ENCODE assay signal across 14 cellular contexts in genomic region chr14:64227856-64228255, GRCh38.
DNase-seq lines count a peak whose midpoint lies in the region; ATAC-seq and TF ChIP-seq lines count a peak whose summit lies in the region.
"Had no signal": no experiment of that assay in that cellular context is flagged by ENCODE, and none has a peak within 500 bp of the region (broad histone marks: within the 10 kb centered on the region; RNA-seq: fewer than 3 reads in every experiment).

No MANE protein-coding gene starts in this region.

- H3K4me3 Mint-ChIP-seq in progenitor cell of endocrine pancreas (ENCODE audit: low read depth): no peak overlapping the region
- H3K4me3 Mint-ChIP-seq in neural progenitor cell: no peak overlapping the region
- H3K4me3 Mint-ChIP-seq: CD14-positive monocyte; CD4-positive, alpha-beta memory T cell; H9 had no signal

- TF ChIP-seq CTCF in DOHH2 (IDR thresholded peaks at IDR 0.05; ENCODE audit: low read depth, low read length, poor library complexity, severe bottlenecking) (no peak), OCI-LY1 (IDR thresholded peaks at IDR 0.05; ENCODE audit: low read length) (no peak), progenitor cell of endocrine pancreas (IDR thresholded peaks at IDR 0.05; ENCODE audit: unreplicated experiment) (no peak), neural progenitor cell (IDR thresholded peaks at IDR 0.05) (no peak)

- H3K9me2 ChIP-seq in DOHH2 (replicated peaks; ENCODE audit: control insufficient read depth, low read length): no peaks in the 10 kb centered on the region
- H3K9me2 ChIP-seq in OCI-LY1 (ENCODE audit: low read depth, low read length): no peaks in the 10 kb centered on the region

- H3K27me3 Mint-ChIP-seq in progenitor cell of endocrine pancreas (no peaks in the 10 kb centered on the region), neural progenitor cell (ENCODE audit: insufficient read depth, low read depth) (peaks cover 2% of the 10 kb centered on the region)
- H3K27me3 Mint-ChIP-seq: CD4-positive, alpha-beta memory T cell had no signal

- H2AFZ ChIP-seq in OCI-LY1 (ENCODE audit: low read length): no peak overlapping the region
- no peak overlapping the region for H2AFZ ChIP-seq in neural progenitor cell (replicated peaks)

- H3K4me3 ChIP-seq in DOHH2 (ENCODE audit: low read length): no peak overlapping the region
- H3K4me3 ChIP-seq in OCI-LY1 (ENCODE audit: low read depth, low read length, poor library complexity, severe bottlenecking): peak overlapping the region; percentile 28
- no peak overlapping the region for H3K4me3 ChIP-seq in neural progenitor cell
- H3K4me3 ChIP-seq: GM12878 had no signal

- H3K27ac ChIP-seq in DOHH2 (ENCODE audit: low read depth, low read length) (peak overlapping the region; percentile 7), OCI-LY1 (ENCODE audit: low read depth, low read length, poor library complexity, severe bottlenecking) (peak overlapping the region; percentile 80), neural progenitor cell (no peak overlapping the region)

- H3K27me3 ChIP-seq in DOHH2 (ENCODE audit: control insufficient read depth, low read length) (no peaks in the 10 kb centered on the region), OCI-LY1 (ENCODE audit: insufficient read depth, low read length) (no peaks in the 10 kb centered on the region), neural progenitor cell (no peaks in the 10 kb centered on the region)
- H3K27me3 ChIP-seq: BE2C had no signal

- H3K27ac Mint-ChIP-seq in progenitor cell of endocrine pancreas: peak overlapping the region; percentile 63
- H3K27ac Mint-ChIP-seq in neural progenitor cell: no peak overlapping the region
- H3K27ac Mint-ChIP-seq: CD14-positive monocyte had no signal

- no peak for ATAC-seq in HG03354 (IDR thresholded peaks at IDR 0.05; ENCODE audit: poor library complexity, severe bottlenecking, unreplicated experiment)
- ATAC-seq: GM12878 had no signal

- peaks cover 72% of the 10 kb centered on the region for H3K79me2 ChIP-seq in DOHH2 (ENCODE audit: control insufficient read depth, low read length)
- peaks cover 43% of the 10 kb centered on the region for H3K79me2 ChIP-seq in OCI-LY1 (ENCODE audit: insufficient read depth, low read length)
- H3K79me2 ChIP-seq in neural progenitor cell (ENCODE audit: low read depth): no peaks in the 10 kb centered on the region

- H3K36me3 ChIP-seq in DOHH2 (ENCODE audit: control insufficient read depth, low read length): peaks cover 91% of the 10 kb centered on the region
- H3K36me3 ChIP-seq in OCI-LY1 (ENCODE audit: insufficient read depth, low read length): peaks cover 91% of the 10 kb centered on the region
- peaks cover 3% of the 10 kb centered on the region for H3K36me3 ChIP-seq in neural progenitor cell
- H3K36me3 ChIP-seq: BE2C had no signal

- H3K36me3 Mint-ChIP-seq in progenitor cell of endocrine pancreas (ENCODE audit: insufficient read depth): peaks cover 33% of the 10 kb centered on the region
- H3K36me3 Mint-ChIP-seq in neural progenitor cell: peaks cover 31% of the 10 kb centered on the region
- H3K36me3 Mint-ChIP-seq: CD14-positive monocyte had no signal

- H3K9ac ChIP-seq in OCI-LY1 (ENCODE audit: low read length) (peak overlapping the region; percentile 51), neural progenitor cell (no peak overlapping the region)

- H3K4me1 Mint-ChIP-seq in progenitor cell of endocrine pancreas (ENCODE audit: low read depth) (no peaks in the 10 kb centered on the region), neural progenitor cell (peaks cover 3% of the 10 kb centered on the region)
- H3K4me1 Mint-ChIP-seq: CD14-positive monocyte; CD4-positive, alpha-beta memory T cell; H9 had no signal

- H4K20me1 ChIP-seq in DOHH2 (ENCODE audit: control insufficient read depth, insufficient read depth, low read depth, low read length): no peaks in the 10 kb centered on the region
- H4K20me1 ChIP-seq in OCI-LY1 (ENCODE audit: insufficient read depth, low read length): no peaks in the 10 kb centered on the region
- H4K20me1 ChIP-seq in neural progenitor cell (ENCODE audit: low read depth): no peaks in the 10 kb centered on the region

- H3K9me3 Mint-ChIP-seq in progenitor cell of endocrine pancreas (ENCODE audit: low read depth) (no peaks in the 10 kb centered on the region), neural progenitor cell (no peaks in the 10 kb centered on the region)
- H3K9me3 Mint-ChIP-seq: CD14-positive monocyte; CD4-positive, alpha-beta memory T cell; H9 had no signal

- H3K4me2 ChIP-seq in DOHH2 (ENCODE audit: low read length): no peak overlapping the region
- H3K4me2 ChIP-seq in OCI-LY1 (ENCODE audit: low read length): peak overlapping the region; percentile 47; the same call in 1 of the 2 replicates
- no peak overlapping the region for H3K4me2 ChIP-seq in neural progenitor cell

- DNase-seq in progenitor cell of endocrine pancreas (ENCODE audit: low spot score, unreplicated experiment) (no peak), neural progenitor cell (ENCODE audit: low spot score) (no peak), NCI-H446 treated with DMSO at 0.1 percent for 48 hours (lab: John Stamatoyannopoulos, UW) (no peak)
- no peak for DNase-seq in stimulated activated CD8-positive, alpha-beta memory T cell treated with anti-CD3 and anti-CD28 coated beads, Interleukin-4, amount 100 ng/mL, for 48 hours
- DNase-seq: BE2C; CD4-positive, alpha-beta memory T cell; DMS79 treated with DMSO at 0.1 percent for 48 hours; EL; H9 had no signal

- H3F3A ChIP-seq in DOHH2 (ENCODE audit: control insufficient read depth, insufficient read depth) (peaks cover 26% of the 10 kb centered on the region), OCI-LY1 (ENCODE audit: insufficient read depth, low read length) (no peaks in the 10 kb centered on the region), neural progenitor cell (ENCODE audit: low read depth) (no peaks in the 10 kb centered on the region)

- peaks cover 41% of the 10 kb centered on the region for H3K4me1 ChIP-seq in DOHH2 (ENCODE audit: control insufficient read depth, low read length)
- peaks cover 69% of the 10 kb centered on the region for H3K4me1 ChIP-seq in OCI-LY1 (ENCODE audit: insufficient read depth, low read length, severe bottlenecking)
- H3K4me1 ChIP-seq in neural progenitor cell: no peaks in the 10 kb centered on the region

- H3K9me3 ChIP-seq in DOHH2 (ENCODE audit: control insufficient read depth, insufficient read depth, low read length) (no peaks in the 10 kb centered on the region), OCI-LY1 (ENCODE audit: low read length) (no peaks in the 10 kb centered on the region), neural progenitor cell (ENCODE audit: low read depth) (no peaks in the 10 kb centered on the region)
- H3K9me3 ChIP-seq: BE2C had no signal
